ENCODE assay signal across 1 cellular context in the genomic region with DNA sequence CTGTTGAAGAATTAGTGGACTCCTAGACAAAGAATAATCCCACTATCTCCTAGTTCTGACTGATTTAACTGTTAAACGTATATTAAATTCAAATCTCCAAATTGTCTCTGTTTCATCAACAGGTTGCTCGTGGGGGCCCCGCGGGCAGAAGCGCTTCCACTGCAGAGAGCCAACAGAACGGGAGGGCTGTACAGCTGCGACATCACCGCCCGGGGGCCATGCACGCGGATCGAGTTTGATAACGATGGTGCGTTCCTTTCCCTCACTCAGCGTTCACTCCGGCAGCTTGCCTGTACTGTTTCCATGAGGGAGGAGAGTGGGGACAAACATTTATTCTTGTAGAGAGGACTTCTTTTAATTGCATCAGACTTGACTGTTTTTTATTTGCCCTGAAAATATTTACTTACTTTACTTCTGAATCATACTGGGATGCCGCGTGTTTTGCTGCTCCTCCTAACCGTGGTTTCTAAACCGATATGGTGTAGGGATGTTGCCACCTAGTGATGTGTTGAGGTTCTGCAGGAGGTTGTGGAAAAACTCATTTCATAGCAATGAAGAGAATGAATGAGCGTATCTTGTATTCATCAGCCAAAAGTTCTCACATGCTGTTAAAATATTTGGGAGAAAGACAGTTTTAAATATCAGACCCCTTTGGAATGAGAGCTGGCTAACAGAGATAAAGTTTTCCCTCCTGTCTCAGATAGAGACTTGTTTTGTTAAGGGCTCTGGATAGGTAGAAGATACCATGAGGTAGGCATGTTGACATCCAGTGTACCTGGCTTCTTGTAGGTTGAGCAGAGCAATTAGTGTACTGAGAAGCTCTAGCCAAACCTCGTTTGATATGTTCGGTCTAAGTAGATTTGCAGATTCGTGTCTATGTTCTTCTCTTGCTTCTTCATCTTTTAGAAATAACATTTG.
TF ChIP-seq lines count a peak whose summit lies in the region.

No MANE protein-coding gene starts in this region.

TF ChIP-seq in K562, 482 proteins besides CTCF, POLR2A, EP300 and RAD21 (continued from another document and continues in another):
- 0 out of 2 replicates have a peak, but pooled peaks have one; percentile 45 for TF ChIP-seq CC2D1A (IDR thresholded peaks at IDR 0.05)
- TF ChIP-seq SRSF1 (IDR thresholded peaks at IDR 0.05; ENCODE audit: low read depth, low read length), result no peak
- peak; percentile 60 for TF ChIP-seq HNRNPLL (IDR thresholded peaks at IDR 0.05; ENCODE audit: low read depth, low read length, poor library complexity, severe bottlenecking)
- TF ChIP-seq, protein P1, sequence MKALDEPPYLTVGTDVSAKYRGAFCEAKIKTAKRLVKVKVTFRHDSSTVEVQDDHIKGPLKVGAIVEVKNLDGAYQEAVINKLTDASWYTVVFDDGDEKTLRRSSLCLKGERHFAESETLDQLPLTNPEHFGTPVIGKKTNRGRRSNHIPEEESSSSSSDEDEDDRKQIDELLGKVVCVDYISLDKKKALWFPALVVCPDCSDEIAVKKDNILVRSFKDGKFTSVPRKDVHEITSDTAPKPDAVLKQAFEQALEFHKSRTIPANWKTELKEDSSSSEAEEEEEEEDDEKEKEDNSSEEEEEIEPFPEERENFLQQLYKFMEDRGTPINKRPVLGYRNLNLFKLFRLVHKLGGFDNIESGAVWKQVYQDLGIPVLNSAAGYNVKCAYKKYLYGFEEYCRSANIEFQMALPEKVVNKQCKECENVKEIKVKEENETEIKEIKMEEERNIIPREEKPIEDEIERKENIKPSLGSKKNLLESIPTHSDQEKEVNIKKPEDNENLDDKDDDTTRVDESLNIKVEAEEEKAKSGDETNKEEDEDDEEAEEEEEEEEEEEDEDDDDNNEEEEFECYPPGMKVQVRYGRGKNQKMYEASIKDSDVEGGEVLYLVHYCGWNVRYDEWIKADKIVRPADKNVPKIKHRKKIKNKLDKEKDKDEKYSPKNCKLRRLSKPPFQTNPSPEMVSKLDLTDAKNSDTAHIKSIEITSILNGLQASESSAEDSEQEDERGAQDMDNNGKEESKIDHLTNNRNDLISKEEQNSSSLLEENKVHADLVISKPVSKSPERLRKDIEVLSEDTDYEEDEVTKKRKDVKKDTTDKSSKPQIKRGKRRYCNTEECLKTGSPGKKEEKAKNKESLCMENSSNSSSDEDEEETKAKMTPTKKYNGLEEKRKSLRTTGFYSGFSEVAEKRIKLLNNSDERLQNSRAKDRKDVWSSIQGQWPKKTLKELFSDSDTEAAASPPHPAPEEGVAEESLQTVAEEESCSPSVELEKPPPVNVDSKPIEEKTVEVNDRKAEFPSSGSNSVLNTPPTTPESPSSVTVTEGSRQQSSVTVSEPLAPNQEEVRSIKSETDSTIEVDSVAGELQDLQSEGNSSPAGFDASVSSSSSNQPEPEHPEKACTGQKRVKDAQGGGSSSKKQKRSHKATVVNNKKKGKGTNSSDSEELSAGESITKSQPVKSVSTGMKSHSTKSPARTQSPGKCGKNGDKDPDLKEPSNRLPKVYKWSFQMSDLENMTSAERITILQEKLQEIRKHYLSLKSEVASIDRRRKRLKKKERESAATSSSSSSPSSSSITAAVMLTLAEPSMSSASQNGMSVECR (CRISPR knock-in tag; IDR thresholded peaks at IDR 0.05), result no peak
- 0 out of 4 replicates have a peak, but pooled peaks of 1 of the 2 experiments have one; percentile 56 for TF ChIP-seq ARNT (IDR thresholded peaks at IDR 0.05)
- TF ChIP-seq TSC22D4 (tag; IDR thresholded peaks at IDR 0.05), result no peak
- TF ChIP-seq ATF7 (IDR thresholded peaks at IDR 0.05), result peak; percentile 30; the same call in 1 of the 2 replicates
- TF ChIP-seq GATA2 (CRISPR knock-in tag; IDR thresholded peaks at IDR 0.05), result 0 out of 2 replicates have a peak, but pooled peaks have one; percentile 30
- TF ChIP-seq ATF1 (CRISPR knock-in tag; IDR thresholded peaks at IDR 0.05), result no peak
- TF ChIP-seq ATF1 (tag; IDR thresholded peaks at IDR 0.05), result peak; percentile 61
- peak in 1 of 2 experiments; percentile 44; a peak in 2 of 4 replicates for TF ChIP-seq MAZ (CRISPR knock-in tag; conservative IDR thresholded peaks at IDR 0.05 in 1 of 2, IDR thresholded peaks at IDR 0.05 in 1 of 2)
- no peak for TF ChIP-seq ZNF175 (CRISPR knock-in tag; IDR thresholded peaks at IDR 0.05; ENCODE audit: low read depth)
- TF ChIP-seq ZC3H11A (IDR thresholded peaks at IDR 0.05; ENCODE audit: low read depth, low read length), result no peak
- TF ChIP-seq NFXL1 (CRISPR knock-in tag; IDR thresholded peaks at IDR 0.05), result no peak
- TF ChIP-seq, protein P2, sequence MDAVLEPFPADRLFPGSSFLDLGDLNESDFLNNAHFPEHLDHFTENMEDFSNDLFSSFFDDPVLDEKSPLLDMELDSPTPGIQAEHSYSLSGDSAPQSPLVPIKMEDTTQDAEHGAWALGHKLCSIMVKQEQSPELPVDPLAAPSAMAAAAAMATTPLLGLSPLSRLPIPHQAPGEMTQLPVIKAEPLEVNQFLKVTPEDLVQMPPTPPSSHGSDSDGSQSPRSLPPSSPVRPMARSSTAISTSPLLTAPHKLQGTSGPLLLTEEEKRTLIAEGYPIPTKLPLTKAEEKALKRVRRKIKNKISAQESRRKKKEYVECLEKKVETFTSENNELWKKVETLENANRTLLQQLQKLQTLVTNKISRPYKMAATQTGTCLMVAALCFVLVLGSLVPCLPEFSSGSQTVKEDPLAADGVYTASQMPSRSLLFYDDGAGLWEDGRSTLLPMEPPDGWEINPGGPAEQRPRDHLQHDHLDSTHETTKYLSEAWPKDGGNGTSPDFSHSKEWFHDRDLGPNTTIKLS (IDR thresholded peaks at IDR 0.05; ENCODE audit: borderline replicate concordance, low read depth), result peak; percentile 29; the same call in 1 of the 2 replicates
- peak; percentile 4; the same call in 1 of the 2 replicates for TF ChIP-seq MAFK (IDR thresholded peaks at IDR 0.05; ENCODE audit: low read length)
- peak; percentile 88 for TF ChIP-seq L3MBTL2 (IDR thresholded peaks at IDR 0.05)
- TF ChIP-seq, protein P3, sequence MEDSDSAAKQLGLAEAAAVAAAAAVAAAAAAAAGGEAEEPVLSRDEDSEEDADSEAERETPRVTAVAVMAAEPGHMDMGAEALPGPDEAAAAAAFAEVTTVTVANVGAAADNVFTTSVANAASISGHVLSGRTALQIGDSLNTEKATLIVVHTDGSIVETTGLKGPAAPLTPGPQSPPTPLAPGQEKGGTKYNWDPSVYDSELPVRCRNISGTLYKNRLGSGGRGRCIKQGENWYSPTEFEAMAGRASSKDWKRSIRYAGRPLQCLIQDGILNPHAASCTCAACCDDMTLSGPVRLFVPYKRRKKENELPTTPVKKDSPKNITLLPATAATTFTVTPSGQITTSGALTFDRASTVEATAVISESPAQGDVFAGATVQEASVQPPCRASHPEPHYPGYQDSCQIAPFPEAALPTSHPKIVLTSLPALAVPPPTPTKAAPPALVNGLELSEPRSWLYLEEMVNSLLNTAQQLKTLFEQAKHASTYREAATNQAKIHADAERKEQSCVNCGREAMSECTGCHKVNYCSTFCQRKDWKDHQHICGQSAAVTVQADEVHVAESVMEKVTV (CRISPR knock-in tag; IDR thresholded peaks at IDR 0.05), result peak; percentile 79
- 0 out of 2 replicates have a peak, but pooled peaks have one; percentile 20 for TF ChIP-seq TEAD4 (IDR thresholded peaks at IDR 0.05; ENCODE audit: low read length)
- no peak for TF ChIP-seq TEAD4 (CRISPR knock-in tag; IDR thresholded peaks at IDR 0.05; ENCODE audit: borderline replicate concordance)
- peak; percentile 73 for TF ChIP-seq SMC3 (conservative IDR thresholded peaks at IDR 0.05; ENCODE audit: insufficient read depth, low read depth, low read length)
- TF ChIP-seq, protein P4, sequence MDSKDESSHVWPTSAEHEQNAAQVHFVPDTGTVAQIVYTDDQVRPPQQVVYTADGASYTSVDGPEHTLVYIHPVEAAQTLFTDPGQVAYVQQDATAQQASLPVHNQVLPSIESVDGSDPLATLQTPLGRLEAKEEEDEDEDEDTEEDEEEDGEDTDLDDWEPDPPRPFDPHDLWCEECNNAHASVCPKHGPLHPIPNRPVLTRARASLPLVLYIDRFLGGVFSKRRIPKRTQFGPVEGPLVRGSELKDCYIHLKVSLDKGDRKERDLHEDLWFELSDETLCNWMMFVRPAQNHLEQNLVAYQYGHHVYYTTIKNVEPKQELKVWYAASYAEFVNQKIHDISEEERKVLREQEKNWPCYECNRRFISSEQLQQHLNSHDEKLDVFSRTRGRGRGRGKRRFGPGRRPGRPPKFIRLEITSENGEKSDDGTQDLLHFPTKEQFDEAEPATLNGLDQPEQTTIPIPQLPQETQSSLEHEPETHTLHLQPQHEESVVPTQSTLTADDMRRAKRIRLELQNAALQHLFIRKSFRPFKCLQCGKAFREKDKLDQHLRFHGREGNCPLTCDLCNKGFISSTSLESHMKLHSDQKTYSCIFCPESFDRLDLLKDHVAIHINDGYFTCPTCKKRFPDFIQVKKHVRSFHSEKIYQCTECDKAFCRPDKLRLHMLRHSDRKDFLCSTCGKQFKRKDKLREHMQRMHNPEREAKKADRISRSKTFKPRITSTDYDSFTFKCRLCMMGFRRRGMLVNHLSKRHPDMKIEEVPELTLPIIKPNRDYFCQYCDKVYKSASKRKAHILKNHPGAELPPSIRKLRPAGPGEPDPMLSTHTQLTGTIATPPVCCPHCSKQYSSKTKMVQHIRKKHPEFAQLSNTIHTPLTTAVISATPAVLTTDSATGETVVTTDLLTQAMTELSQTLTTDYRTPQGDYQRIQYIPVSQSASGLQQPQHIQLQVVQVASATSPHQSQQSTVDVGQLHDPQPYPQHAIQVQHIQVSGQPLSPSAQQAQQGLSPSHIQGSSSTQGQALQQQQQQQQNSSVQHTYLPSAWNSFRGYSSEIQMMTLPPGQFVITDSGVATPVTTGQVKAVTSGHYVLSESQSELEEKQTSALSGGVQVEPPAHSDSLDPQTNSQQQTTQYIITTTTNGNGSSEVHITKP (IDR thresholded peaks at IDR 0.05; ENCODE audit: partially characterized antibody), result peak; percentile 24
- no peak for TF ChIP-seq PURB (CRISPR knock-in tag; IDR thresholded peaks at IDR 0.05; ENCODE audit: low read depth)
- TF ChIP-seq HDAC2 (IDR thresholded peaks at IDR 0.05), result peak; percentile 65; the same call in 1 of the 2 replicates
- TF ChIP-seq HEY1 (CRISPR knock-in tag; IDR thresholded peaks at IDR 0.05; ENCODE audit: borderline replicate concordance), result 0 out of 2 replicates have a peak, but pooled peaks have one; percentile 63
- TF ChIP-seq, protein P5, sequence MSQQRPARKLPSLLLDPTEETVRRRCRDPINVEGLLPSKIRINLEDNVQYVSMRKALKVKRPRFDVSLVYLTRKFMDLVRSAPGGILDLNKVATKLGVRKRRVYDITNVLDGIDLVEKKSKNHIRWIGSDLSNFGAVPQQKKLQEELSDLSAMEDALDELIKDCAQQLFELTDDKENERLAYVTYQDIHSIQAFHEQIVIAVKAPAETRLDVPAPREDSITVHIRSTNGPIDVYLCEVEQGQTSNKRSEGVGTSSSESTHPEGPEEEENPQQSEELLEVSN (IDR thresholded peaks at IDR 0.05; ENCODE audit: borderline replicate concordance in 1 of 2, extremely low read depth in 1 of 2, insufficient read depth in 1 of 2, insufficient read length in 1 of 2, low read depth in 1 of 2, low read length in 1 of 2, poor library complexity in 1 of 2, severe bottlenecking in 1 of 2), result peak in 1 of 2 experiments; percentile 73
- TF ChIP-seq ZNF316 (IDR thresholded peaks at IDR 0.05), result no peak
- TF ChIP-seq, protein P6, sequence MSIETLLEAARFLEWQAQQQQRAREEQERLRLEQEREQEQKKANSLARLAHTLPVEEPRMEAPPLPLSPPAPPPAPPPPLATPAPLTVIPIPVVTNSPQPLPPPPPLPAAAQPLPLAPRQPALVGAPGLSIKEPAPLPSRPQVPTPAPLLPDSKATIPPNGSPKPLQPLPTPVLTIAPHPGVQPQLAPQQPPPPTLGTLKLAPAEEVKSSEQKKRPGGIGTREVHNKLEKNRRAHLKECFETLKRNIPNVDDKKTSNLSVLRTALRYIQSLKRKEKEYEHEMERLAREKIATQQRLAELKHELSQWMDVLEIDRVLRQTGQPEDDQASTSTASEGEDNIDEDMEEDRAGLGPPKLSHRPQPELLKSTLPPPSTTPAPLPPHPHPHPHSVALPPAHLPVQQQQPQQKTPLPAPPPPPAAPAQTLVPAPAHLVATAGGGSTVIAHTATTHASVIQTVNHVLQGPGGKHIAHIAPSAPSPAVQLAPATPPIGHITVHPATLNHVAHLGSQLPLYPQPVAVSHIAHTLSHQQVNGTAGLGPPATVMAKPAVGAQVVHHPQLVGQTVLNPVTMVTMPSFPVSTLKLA (conservative IDR thresholded peaks at IDR 0.05), result peak; percentile 48 to 54; a peak in 3 of 4 replicates
- peak; percentile 67 for TF ChIP-seq MYC (IDR thresholded peaks at IDR 0.05; ENCODE audit: low read depth, low read length)
- no peak for TF ChIP-seq MYC (CRISPR knock-in tag; IDR thresholded peaks at IDR 0.05; ENCODE audit: borderline replicate concordance, low read depth)
